Comparison of ENCODE assay signal across 8 cellular contexts in the genomic region with DNA sequence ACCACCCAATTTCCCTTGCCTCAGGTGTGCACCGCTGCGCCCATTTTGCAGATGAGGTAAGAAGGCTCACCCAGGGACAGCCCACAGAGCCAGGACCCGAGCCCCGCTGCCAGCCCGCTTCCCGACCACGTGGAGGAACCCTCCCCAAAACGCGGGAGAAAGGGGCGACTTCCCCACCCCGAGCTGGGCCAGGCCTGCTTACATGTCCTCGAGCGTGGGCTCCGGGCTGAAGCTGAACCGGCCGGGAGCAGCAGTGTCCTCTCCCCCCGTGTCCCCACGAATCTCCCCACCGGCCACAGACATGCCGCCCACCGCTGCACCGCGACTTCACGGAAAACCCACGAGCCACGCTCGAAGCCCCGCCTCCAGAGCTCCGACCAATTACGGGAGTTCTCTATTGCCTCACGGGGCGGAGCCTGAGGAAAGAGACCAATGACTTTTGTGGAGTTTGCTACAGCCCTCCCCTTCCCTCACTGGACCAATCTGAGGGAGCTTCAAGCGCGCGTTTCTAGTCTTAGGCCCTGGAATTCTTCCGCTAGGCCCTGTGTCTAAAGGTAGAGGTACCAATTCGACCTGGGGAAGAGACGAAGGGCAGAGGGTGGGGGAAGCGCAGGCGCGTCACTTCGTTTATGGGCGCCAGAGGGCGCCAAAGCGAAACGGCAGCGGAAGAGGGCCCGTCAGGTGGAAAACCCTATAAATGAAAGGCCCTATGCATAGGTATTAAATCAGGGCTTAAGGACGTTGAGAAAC. TPM values are rescaled to one million over a fixed set of nuclear protein-coding genes. Genes with fewer than 3 reads are reported as not detected.
DNase-seq lines count a peak whose midpoint lies in the region; ATAC-seq and TF ChIP-seq lines count a peak whose summit lies in the region.

Gene DCTPP1 (minus strand): TSS at position 353 of the 750 bp plus-strand sequence. CDS start 50 bp downstream, at position 303.

- H3K9me3 Mint-ChIP-seq in CD8-positive, alpha-beta T cell = no peaks in the 10 kb centered on the region
- H3K9me3 Mint-ChIP-seq in activated CD4-positive, alpha-beta memory T cell treated with anti-CD3 and anti-CD28 coated beads, Interleukin-2, amount 10 ng/mL, durations not matched to agents 7 days and 5 days = no peaks in the 10 kb centered on the region

- peaks cover 19% of the 10 kb centered on the region for H3K36me3 Mint-ChIP-seq in CD8-positive, alpha-beta T cell
- peaks cover 19% of the 10 kb centered on the region for H3K36me3 Mint-ChIP-seq in activated CD4-positive, alpha-beta memory T cell treated with anti-CD3 and anti-CD28 coated beads, Interleukin-2, amount 10 ng/mL, durations not matched to agents 7 days and 5 days (ENCODE audit: low read depth)

- peaks cover 18% of the 10 kb centered on the region for H3K4me1 ChIP-seq in CD8-positive, alpha-beta T cell (ENCODE audit: insufficient read depth, low read length)
- H3K4me1 ChIP-seq in lower lobe of right lung = peaks cover 18% of the 10 kb centered on the region

- peak; percentile 63 for TF ChIP-seq CTCF in CD8-positive, alpha-beta T cell (IDR thresholded peaks at IDR 0.05)
- TF ChIP-seq CTCF in lower lobe of right lung (IDR thresholded peaks at IDR 0.05) = peak; percentile 76

- H3K27ac ChIP-seq in CD8-positive, alpha-beta T cell (ENCODE audit: low read depth, low read length) = peak within 1 kb of the TSS; percentile 60
- peak within 1 kb of the TSS; percentile 73 for H3K27ac ChIP-seq in lower lobe of right lung

- no peak within 1 kb of the TSS for H3K27ac Mint-ChIP-seq in CD8-positive, alpha-beta T cell
- H3K27ac Mint-ChIP-seq in activated CD4-positive, alpha-beta memory T cell treated with anti-CD3 and anti-CD28 coated beads, Interleukin-2, amount 10 ng/mL, durations not matched to agents 7 days and 5 days = no peak within 1 kb of the TSS

- POLR2A ChIA-PET in CD8-positive, alpha-beta T cell (lab: Charles Lee) = interaction anchor here (0.6 to 2.5 kb wide), 32 partner anchors 11 to 621 kb away, joined by 3 to 63 read pairs (median 4); partner anchors contain the start of genes ALDOA, SEPTIN1, ZNF689 and ZNF747
- POLR2A ChIA-PET in activated CD4-positive, alpha-beta memory T cell treated with anti-CD3 and anti-CD28 coated beads, Interleukin-2, amount 10 ng/mL, durations not matched to agents 7 days and 5 days (lab: Charles Lee) = interaction anchor here (0.5 to 3.6 kb wide), 34 partner anchors 12 to 245 kb away, joined by 3 to 41 read pairs (median 5); partner anchors contain the start of genes ITGAL, PRR14, SEPHS2 and SEPTIN1

- H3K27me3 ChIP-seq in CD8-positive, alpha-beta T cell (ENCODE audit: insufficient read depth, low read length) = no peaks in the 10 kb centered on the region
- H3K27me3 ChIP-seq in lower lobe of right lung (ENCODE audit: low read depth) = no peaks in the 10 kb centered on the region

- no peaks in the 10 kb centered on the region for H3K9me3 ChIP-seq in CD8-positive, alpha-beta T cell (ENCODE audit: low read length)
- no peaks in the 10 kb centered on the region for H3K9me3 ChIP-seq in lower lobe of right lung

- no peak within 1 kb of the TSS for H3K4me3 Mint-ChIP-seq in CD8-positive, alpha-beta T cell
- no peak within 1 kb of the TSS for H3K4me3 Mint-ChIP-seq in activated CD4-positive, alpha-beta memory T cell treated with anti-CD3 and anti-CD28 coated beads, Interleukin-2, amount 10 ng/mL, durations not matched to agents 7 days and 5 days

- intact Hi-C loops in CD8-positive, alpha-beta T cell (cut with DNase I, micrococcal nuclease) = loop anchor here (1.0 to 2.0 kb wide), 17 partner anchors 12 to 268 kb away; partner anchors contain the start of genes FBRS (in 2 of the 2), SEPHS2 (in 2 of the 2), TBC1D10B (in 2 of the 2) and ITGAL (in 1 of the 2)
- intact Hi-C loops in lower lobe of right lung (cut with DNase I) = no loop called here

- H3K4me3 ChIP-seq in CD8-positive, alpha-beta T cell (ENCODE audit: low read depth, low read length) = peak within 1 kb of the TSS; percentile 62
- H3K4me3 ChIP-seq in lower lobe of right lung = peak within 1 kb of the TSS; percentile 91

- ATAC-seq in CD8-positive, alpha-beta T cell = peak; percentile 96
- ATAC-seq in GM19452 (IDR thresholded peaks at IDR 0.05; ENCODE audit: unreplicated experiment) = peak; percentile 96
- peak; percentile 99 for ATAC-seq in lower lobe of right lung

- peak; percentile 89 to 98 (median 93) for DNase-seq in CD8-positive, alpha-beta T cell
- peak; percentile 88 for DNase-seq in HK-2 (ENCODE audit: unreplicated experiment)
- peak; percentile 99 for DNase-seq in NCI-H82 treated with DMSO at 0.1 percent for 48 hours (lab: John Stamatoyannopoulos, UW; ENCODE audit: unreplicated experiment)
- DNase-seq in activated CD4-positive, alpha-beta memory T cell treated with anti-CD3 and anti-CD28 coated beads, Interleukin-2, amount 10 ng/mL, durations not matched to agents 7 days and 5 days = peak; percentile 97
- peak; percentile 93 for DNase-seq in effector CD4-positive, alpha-beta T cell
- DNase-seq in lower lobe of right lung = peak; percentile 96
- peak; percentile 91 to 96 (median 95) for DNase-seq in stimulated activated CD4-positive, alpha-beta T cell treated with anti-CD3 and anti-CD28 coated beads, TNF-alpha, amount 100 ng/mL, for 24 hours (ENCODE audit: low read depth in 3 of 3)

- H3K36me3 ChIP-seq in CD8-positive, alpha-beta T cell (ENCODE audit: insufficient read depth, low read length) = peaks cover 3% of the 10 kb centered on the region
- peaks cover 5% of the 10 kb centered on the region for H3K36me3 ChIP-seq in lower lobe of right lung

- H3K27me3 Mint-ChIP-seq in CD8-positive, alpha-beta T cell (ENCODE audit: low read depth) = no peaks in the 10 kb centered on the region
- H3K27me3 Mint-ChIP-seq in activated CD4-positive, alpha-beta memory T cell treated with anti-CD3 and anti-CD28 coated beads, Interleukin-2, amount 10 ng/mL, durations not matched to agents 7 days and 5 days = no peaks in the 10 kb centered on the region

- CTCF ChIA-PET in CD8-positive, alpha-beta T cell (lab: Charles Lee) = interaction anchor here (0.6 to 2.4 kb wide), 52 partner anchors 11 to 727 kb away, joined by 3 to 23 read pairs (median 4); partner anchors contain the start of genes FBRS, ITGAL, SEPHS2 and ZNF48
- CTCF ChIA-PET in activated CD4-positive, alpha-beta memory T cell treated with anti-CD3 and anti-CD28 coated beads, Interleukin-2, amount 10 ng/mL, durations not matched to agents 7 days and 5 days (lab: Charles Lee) = interaction anchor here (0.6 to 3.6 kb wide), 77 partner anchors 8 to 374 kb away, joined by 3 to 58 read pairs (median 7); partner anchors contain the start of genes CORO1A, FBRS, ITGAL and PRR14

- peaks cover 19% of the 10 kb centered on the region for H3K4me1 Mint-ChIP-seq in CD8-positive, alpha-beta T cell (ENCODE audit: low read depth)
- H3K4me1 Mint-ChIP-seq in activated CD4-positive, alpha-beta memory T cell treated with anti-CD3 and anti-CD28 coated beads, Interleukin-2, amount 10 ng/mL, durations not matched to agents 7 days and 5 days = peaks cover 39% of the 10 kb centered on the region

RNA-seq across cellular contexts. Expression of gene DCTPP1, which starts in this region (rescaled TPM):
- 1 to 10 TPM; 4.0 to 5.5 TPM for total RNA-seq in CD8-positive, alpha-beta T cell
- total RNA-seq in activated CD4-positive, alpha-beta memory T cell treated with anti-CD3 and anti-CD28 coated beads, Interleukin-2, amount 10 ng/mL, durations not matched to agents 7 days and 5 days = 10 to 100 TPM; 51.3 to 51.4 TPM
- 19.1 TPM for total RNA-seq in lower lobe of right lung

Comparison
In these comparisons a context has a peak if more than half of its experiments do, and no peak if none do; other contexts are left out.
1. Peak in every context shown above with its lines: DNase-seq, ATAC-seq, H3K4me3 ChIP-seq and H3K27ac ChIP-seq.